23 cellular contexts compared by ENCODE assay signal in genomic region chr5:81773574-81773973, GRCh38. TPM values are rescaled to one million over a fixed set of nuclear protein-coding genes. Genes with fewer than 3 reads are reported as not detected.
A peak's percentile ranks its signal among the peaks of the same experiment; 100 is the strongest.
DNase-seq lines count a peak whose midpoint lies in the region; ATAC-seq and TF ChIP-seq lines count a peak whose summit lies in the region.
"Had no signal": no experiment of that assay in that cellular context is flagged by ENCODE, and none has a peak within 500 bp of the region (broad histone marks: within the 10 kb centered on the region; RNA-seq: fewer than 3 reads in every experiment).

No MANE protein-coding gene starts in this region.

- H3K9me3 ChIP-seq in heart left ventricle (peaks cover 0 to 4% (median 0%) of the 10 kb centered on the region in 12 donors), sigmoid colon (no peaks in the 10 kb centered on the region), vagina (no peaks in the 10 kb centered on the region), prostate gland (no peaks in the 10 kb centered on the region)
- H3K9me3 ChIP-seq: right lobe of liver, SK-N-SH had no signal

- intact Hi-C loops in heart left ventricle (cut with DNase I) (no loop called here), cardiac septum (cut with DNase I) (no loop called here), sigmoid colon (cut with DNase I) (no loop called here), vagina (cut with DNase I) (no loop called here), prostate gland (cut with DNase I) (no loop called here)

- H3K36me3 ChIP-seq in heart left ventricle (no peaks in the 10 kb centered on the region), sigmoid colon (no peaks in the 10 kb centered on the region), vagina (no peaks in the 10 kb centered on the region), prostate gland (no peaks in the 10 kb centered on the region)
- H3K36me3 ChIP-seq: right lobe of liver, WERI-Rb-1 had no signal

- TF ChIP-seq CTCF in heart left ventricle (IDR thresholded peaks at IDR 0.05) (no peak), coronary artery (IDR thresholded peaks at IDR 0.05) (no peak), sigmoid colon (IDR thresholded peaks at IDR 0.05) (no peak), vagina (IDR thresholded peaks at IDR 0.05) (no peak), prostate gland (IDR thresholded peaks at IDR 0.05) (no peak)

- 64 to 71% (median 66%) methylated on average over 7 of the region's 7 CpGs for WGBS in heart left ventricle, 4 donors
- 75 to 90% methylated on average over 7 of the region's 7 CpGs for WGBS in sigmoid colon, 2 donors
- 84% methylated on average over 7 of the region's 7 CpGs for WGBS in prostate gland

- TF ChIP-seq EP300 in sigmoid colon (IDR thresholded peaks at IDR 0.05), result no peak

- no peaks in the 10 kb centered on the region for H3K27me3 ChIP-seq in heart left ventricle
- no peaks in the 10 kb centered on the region for H3K27me3 ChIP-seq in sigmoid colon
- H3K27me3 ChIP-seq in vagina, result no peaks in the 10 kb centered on the region
- H3K27me3 ChIP-seq in prostate gland (replicated peaks; ENCODE audit: insufficient read depth), result no peaks in the 10 kb centered on the region
- H3K27me3 ChIP-seq: right lobe of liver had no signal

- ATAC-seq in heart left ventricle (no peak), HG03460 (IDR thresholded peaks at IDR 0.05; ENCODE audit: unreplicated experiment) (no peak)
- ATAC-seq: activated naive CD4-positive, alpha-beta T cell treated with anti-CD3 and anti-CD28 coated beads, Interleukin-2, amount 50 U/mL, for 72 hours; esophagus mucosa; naive thymus-derived CD8-positive, alpha-beta T cell; right lobe of liver had no signal

- DNase-seq in heart left ventricle (no peak), cardiac septum (ENCODE audit: low spot score) (no peak), coronary artery (ENCODE audit: low spot score) (no peak), sigmoid colon (no peak), vagina (ENCODE audit: extremely low spot score in 2 of 2) (no peak), prostate gland (ENCODE audit: low spot score) (no peak), D341Med (ENCODE audit: low spot score) (no peak)
- DNase-seq: 8988T; activated CD4-positive, alpha-beta T cell treated with anti-CD3 and anti-CD28 coated beads, Interleukin-2, amount 50 U/mL, for 1 hour; effector memory CD4-positive, alpha-beta T cell; Kasumi-1; naive thymus-derived CD8-positive, alpha-beta T cell; NCI-H1105; NCI-H2029 treated with DMSO at 0.1 percent for 48 hours; NCI-H446; NK-92 treated with Interleukin-12 subunit alpha and Interleukin-12 subunit beta, amount 100 ng/mL, for 24 hours; right lobe of liver; SK-N-SH; substantia nigra; WERI-Rb-1 had no signal

- TF ChIP-seq POLR2A in heart left ventricle (IDR thresholded peaks at IDR 0.05) (no peak), sigmoid colon (IDR thresholded peaks at IDR 0.05) (no peak), vagina (IDR thresholded peaks at IDR 0.05) (no peak), prostate gland (IDR thresholded peaks at IDR 0.05) (no peak)

- H3K4me1 ChIP-seq in heart left ventricle, result peaks cover 0 to 25% (median 9%) of the 10 kb centered on the region in 12 donors
- peaks cover 0 to 10% (median 6%) of the 10 kb centered on the region in 4 donors for H3K4me1 ChIP-seq in sigmoid colon
- peaks cover 20% of the 10 kb centered on the region for H3K4me1 ChIP-seq in vagina
- H3K4me1 ChIP-seq in prostate gland (replicated peaks), result peaks cover 1% of the 10 kb centered on the region

- peak overlapping the region in 7 of 12 donors; percentile 3 to 61 (median 29) for H3K27ac ChIP-seq in heart left ventricle
- H3K27ac ChIP-seq in coronary artery, result peak overlapping the region; percentile 79 to 84
- peak overlapping the region; percentile 7 to 41 (median 28) for H3K27ac ChIP-seq in sigmoid colon
- H3K27ac ChIP-seq in vagina, result peak overlapping the region; percentile 50
- no peak overlapping the region for H3K27ac ChIP-seq in prostate gland
- H3K27ac ChIP-seq: right lobe of liver, WERI-Rb-1 had no signal

- H3K4me3 ChIP-seq in heart left ventricle (no peak overlapping the region), coronary artery (no peak overlapping the region), sigmoid colon (no peak overlapping the region), vagina (no peak overlapping the region), prostate gland (no peak overlapping the region)
- H3K4me3 ChIP-seq: right lobe of liver had no signal

RNA-seq across cellular contexts. Expression of gene SSBP2, which starts 22.7 kb away (rescaled TPM):
- total RNA-seq in heart left ventricle, result 10 to 100 TPM; 38.6 to 98.1 (median 50.7) TPM
- 10 to 100 TPM; 25.6 to 59.1 TPM for polyA plus RNA-seq in heart left ventricle
- total RNA-seq in cardiac septum, result 102 TPM
- 10 to 100 TPM; 68.7 to 89.2 (median 84.6) TPM for total RNA-seq in sigmoid colon
- polyA plus RNA-seq in sigmoid colon, result 10 to 100 TPM in 2 of 3 donors, 1 to 10 TPM in 1; 9.9 to 19.2 (median 14.1) TPM
- 66.3 TPM for total RNA-seq in vagina
- 10 to 100 TPM; 25.1 to 26.9 TPM for total RNA-seq in prostate gland

Comparison
In these comparisons a context has a peak if more than half of its experiments do, and no peak if none do; other contexts are left out.
1. H3K27ac ChIP-seq: peak in heart left ventricle (7 of 12), coronary artery (2 of 2), sigmoid colon (4 of 4) and vagina (single experiment); none in prostate gland (0 of 2).